1 cellular context compared by ENCODE assay signal in genomic region chr3:129596194-129597086, GRCh38.
TF ChIP-seq lines count a peak whose summit lies in the region.

No MANE protein-coding gene starts in this region.

TF ChIP-seq in K562, 482 proteins besides CTCF, POLR2A, EP300 and RAD21 (continued from another document and continues in another):
- TF ChIP-seq ZBTB1 (CRISPR knock-in tag; IDR thresholded peaks at IDR 0.05; ENCODE audit: borderline replicate concordance, low read depth) (no peak), MAFF (IDR thresholded peaks at IDR 0.05; ENCODE audit: low read length) (no peak), ZSCAN32 (CRISPR knock-in tag; IDR thresholded peaks at IDR 0.05) (no peak), RBFOX2 (IDR thresholded peaks at IDR 0.05; ENCODE audit: low read depth, low read length) (peak; percentile 15; the same call in 1 of the 2 replicates), PHF8 (IDR thresholded peaks at IDR 0.05; ENCODE audit: borderline replicate concordance, low read length) (no peak), ILK (tag; IDR thresholded peaks at IDR 0.05; ENCODE audit: borderline replicate concordance, low read depth) (no peak), NFE2 (IDR thresholded peaks at IDR 0.05; ENCODE audit: low read depth) (no peak), POLR3A (IDR thresholded peaks at IDR 0.05; ENCODE audit: borderline replicate concordance, extremely low read depth, insufficient read depth, insufficient read length) (no peak), FOXP1 (CRISPR knock-in tag; IDR thresholded peaks at IDR 0.05) (no peak), ZNF589 (CRISPR knock-in tag; IDR thresholded peaks at IDR 0.05; ENCODE audit: low read depth) (0 out of 2 replicates have a peak, but pooled peaks have one; percentile 32), ZBTB33 (CRISPR knock-in tag; IDR thresholded peaks at IDR 0.05) (peak; percentile 93), HOXB6 (CRISPR knock-in tag; IDR thresholded peaks at IDR 0.05; ENCODE audit: borderline replicate concordance) (no peak), TAF1 (IDR thresholded peaks at IDR 0.05; ENCODE audit: control insufficient read depth, extremely low read depth, insufficient read depth, low read length, severe bottlenecking) (no peak), MYBL2 (IDR thresholded peaks at IDR 0.05; ENCODE audit: low read depth) (no peak), MYBL2 (CRISPR knock-in tag; IDR thresholded peaks at IDR 0.05; ENCODE audit: borderline replicate concordance) (no peak), NRF1 (conservative IDR thresholded peaks at IDR 0.05 in 1 of 2, IDR thresholded peaks at IDR 0.05 in 1 of 2) (no peak; a peak in 1 of 4 replicates), CREBBP (IDR thresholded peaks at IDR 0.05; ENCODE audit: low read depth, low read length) (no peak), THAP12 (CRISPR knock-in tag; IDR thresholded peaks at IDR 0.05) (no peak), BCOR (IDR thresholded peaks at IDR 0.05) (no peak), CEBPB (tag; IDR thresholded peaks at IDR 0.05) (peak; percentile 90), FOXK2 (conservative IDR thresholded peaks at IDR 0.05 in 1 of 2, IDR thresholded peaks at IDR 0.05 in 1 of 2; ENCODE audit: low read depth in 2 of 2) (peak in 1 of 2 experiments; percentile 42; a peak in 1 of 4 replicates), LCOR (CRISPR knock-in tag; IDR thresholded peaks at IDR 0.05) (no peak), DACH1 (IDR thresholded peaks at IDR 0.05; ENCODE audit: partially characterized antibody) (no peak), MED1 (CRISPR knock-in tag; IDR thresholded peaks at IDR 0.05; ENCODE audit: borderline replicate concordance) (no peak), XRCC4 (IDR thresholded peaks at IDR 0.05; ENCODE audit: extremely low read depth, insufficient read depth, insufficient read length) (no peak), ZBTB9 (CRISPR knock-in tag; IDR thresholded peaks at IDR 0.05) (no peak), RCOR1 (IDR thresholded peaks at IDR 0.05; ENCODE audit: borderline replicate concordance in 1 of 2, low read depth in 2 of 2, low read length in 2 of 2) (no peak), CBX1 (IDR thresholded peaks at IDR 0.05; ENCODE audit: low read depth) (no peak), SUPT5H (IDR thresholded peaks at IDR 0.05) (no peak), ZNF224 (CRISPR knock-in tag; IDR thresholded peaks at IDR 0.05) (no peak), POLR2H (tag; IDR thresholded peaks at IDR 0.05; ENCODE audit: low read depth) (no peak), PKNOX1 (IDR thresholded peaks at IDR 0.05) (peak; percentile 70), HDAC2 (IDR thresholded peaks at IDR 0.05) (no peak), ZNF143 (CRISPR knock-in tag; IDR thresholded peaks at IDR 0.05) (no peak), RFX1 (IDR thresholded peaks at IDR 0.05) (peak; percentile 20; the same call in 1 of the 2 replicates), TFAP4 (CRISPR knock-in tag; IDR thresholded peaks at IDR 0.05; ENCODE audit: borderline replicate concordance) (peak; percentile 62; the same call in 1 of the 2 replicates), ZNF639 (CRISPR knock-in tag; conservative IDR thresholded peaks at IDR 0.05 in 1 of 2, IDR thresholded peaks at IDR 0.05 in 1 of 2) (no peak), MTA2 (IDR thresholded peaks at IDR 0.05; ENCODE audit: low read depth) (no peak)
- TF ChIP-seq, protein P1, sequence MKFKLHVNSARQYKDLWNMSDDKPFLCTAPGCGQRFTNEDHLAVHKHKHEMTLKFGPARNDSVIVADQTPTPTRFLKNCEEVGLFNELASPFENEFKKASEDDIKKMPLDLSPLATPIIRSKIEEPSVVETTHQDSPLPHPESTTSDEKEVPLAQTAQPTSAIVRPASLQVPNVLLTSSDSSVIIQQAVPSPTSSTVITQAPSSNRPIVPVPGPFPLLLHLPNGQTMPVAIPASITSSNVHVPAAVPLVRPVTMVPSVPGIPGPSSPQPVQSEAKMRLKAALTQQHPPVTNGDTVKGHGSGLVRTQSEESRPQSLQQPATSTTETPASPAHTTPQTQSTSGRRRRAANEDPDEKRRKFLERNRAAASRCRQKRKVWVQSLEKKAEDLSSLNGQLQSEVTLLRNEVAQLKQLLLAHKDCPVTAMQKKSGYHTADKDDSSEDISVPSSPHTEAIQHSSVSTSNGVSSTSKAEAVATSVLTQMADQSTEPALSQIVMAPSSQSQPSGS (CRISPR knock-in tag; IDR thresholded peaks at IDR 0.05) = no peak
- TF ChIP-seq, protein P2, sequence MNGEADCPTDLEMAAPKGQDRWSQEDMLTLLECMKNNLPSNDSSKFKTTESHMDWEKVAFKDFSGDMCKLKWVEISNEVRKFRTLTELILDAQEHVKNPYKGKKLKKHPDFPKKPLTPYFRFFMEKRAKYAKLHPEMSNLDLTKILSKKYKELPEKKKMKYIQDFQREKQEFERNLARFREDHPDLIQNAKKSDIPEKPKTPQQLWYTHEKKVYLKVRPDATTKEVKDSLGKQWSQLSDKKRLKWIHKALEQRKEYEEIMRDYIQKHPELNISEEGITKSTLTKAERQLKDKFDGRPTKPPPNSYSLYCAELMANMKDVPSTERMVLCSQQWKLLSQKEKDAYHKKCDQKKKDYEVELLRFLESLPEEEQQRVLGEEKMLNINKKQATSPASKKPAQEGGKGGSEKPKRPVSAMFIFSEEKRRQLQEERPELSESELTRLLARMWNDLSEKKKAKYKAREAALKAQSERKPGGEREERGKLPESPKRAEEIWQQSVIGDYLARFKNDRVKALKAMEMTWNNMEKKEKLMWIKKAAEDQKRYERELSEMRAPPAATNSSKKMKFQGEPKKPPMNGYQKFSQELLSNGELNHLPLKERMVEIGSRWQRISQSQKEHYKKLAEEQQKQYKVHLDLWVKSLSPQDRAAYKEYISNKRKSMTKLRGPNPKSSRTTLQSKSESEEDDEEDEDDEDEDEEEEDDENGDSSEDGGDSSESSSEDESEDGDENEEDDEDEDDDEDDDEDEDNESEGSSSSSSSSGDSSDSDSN (IDR thresholded peaks at IDR 0.05; ENCODE audit: borderline replicate concordance in 1 of 2, low read depth in 2 of 2, low read length in 2 of 2) = peak; percentile 51 to 95; a peak in 3 of 4 replicates
- TF ChIP-seq, protein P3, sequence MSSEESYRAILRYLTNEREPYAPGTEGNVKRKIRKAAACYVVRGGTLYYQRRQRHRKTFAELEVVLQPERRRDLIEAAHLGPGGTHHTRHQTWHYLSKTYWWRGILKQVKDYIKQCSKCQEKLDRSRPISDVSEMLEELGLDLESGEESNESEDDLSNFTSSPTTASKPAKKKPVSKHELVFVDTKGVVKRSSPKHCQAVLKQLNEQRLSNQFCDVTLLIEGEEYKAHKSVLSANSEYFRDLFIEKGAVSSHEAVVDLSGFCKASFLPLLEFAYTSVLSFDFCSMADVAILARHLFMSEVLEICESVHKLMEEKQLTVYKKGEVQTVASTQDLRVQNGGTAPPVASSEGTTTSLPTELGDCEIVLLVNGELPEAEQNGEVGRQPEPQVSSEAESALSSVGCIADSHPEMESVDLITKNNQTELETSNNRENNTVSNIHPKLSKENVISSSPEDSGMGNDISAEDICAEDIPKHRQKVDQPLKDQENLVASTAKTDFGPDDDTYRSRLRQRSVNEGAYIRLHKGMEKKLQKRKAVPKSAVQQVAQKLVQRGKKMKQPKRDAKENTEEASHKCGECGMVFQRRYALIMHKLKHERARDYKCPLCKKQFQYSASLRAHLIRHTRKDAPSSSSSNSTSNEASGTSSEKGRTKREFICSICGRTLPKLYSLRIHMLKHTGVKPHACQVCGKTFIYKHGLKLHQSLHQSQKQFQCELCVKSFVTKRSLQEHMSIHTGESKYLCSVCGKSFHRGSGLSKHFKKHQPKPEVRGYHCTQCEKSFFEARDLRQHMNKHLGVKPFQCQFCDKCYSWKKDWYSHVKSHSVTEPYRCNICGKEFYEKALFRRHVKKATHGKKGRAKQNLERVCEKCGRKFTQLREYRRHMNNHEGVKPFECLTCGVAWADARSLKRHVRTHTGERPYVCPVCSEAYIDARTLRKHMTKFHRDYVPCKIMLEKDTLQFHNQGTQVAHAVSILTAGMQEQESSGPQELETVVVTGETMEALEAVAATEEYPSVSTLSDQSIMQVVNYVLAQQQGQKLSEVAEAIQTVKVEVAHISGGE (CRISPR knock-in tag; IDR thresholded peaks at IDR 0.05) = peak in 1 of 3 experiments; percentile 33; a peak in 1 of 6 replicates
- TF ChIP-seq, protein P4, sequence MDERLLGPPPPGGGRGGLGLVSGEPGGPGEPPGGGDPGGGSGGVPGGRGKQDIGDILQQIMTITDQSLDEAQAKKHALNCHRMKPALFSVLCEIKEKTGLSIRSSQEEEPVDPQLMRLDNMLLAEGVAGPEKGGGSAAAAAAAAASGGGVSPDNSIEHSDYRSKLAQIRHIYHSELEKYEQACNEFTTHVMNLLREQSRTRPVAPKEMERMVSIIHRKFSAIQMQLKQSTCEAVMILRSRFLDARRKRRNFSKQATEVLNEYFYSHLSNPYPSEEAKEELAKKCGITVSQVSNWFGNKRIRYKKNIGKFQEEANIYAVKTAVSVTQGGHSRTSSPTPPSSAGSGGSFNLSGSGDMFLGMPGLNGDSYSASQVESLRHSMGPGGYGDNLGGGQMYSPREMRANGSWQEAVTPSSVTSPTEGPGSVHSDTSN (CRISPR knock-in tag; IDR thresholded peaks at IDR 0.05; ENCODE audit: low read depth) = no peak
- TF ChIP-seq, protein P4 (tag; conservative IDR thresholded peaks at IDR 0.05; ENCODE audit: low read depth) = peak; percentile 35; the same call in 1 of the 2 replicates
